In the genomic region with DNA sequence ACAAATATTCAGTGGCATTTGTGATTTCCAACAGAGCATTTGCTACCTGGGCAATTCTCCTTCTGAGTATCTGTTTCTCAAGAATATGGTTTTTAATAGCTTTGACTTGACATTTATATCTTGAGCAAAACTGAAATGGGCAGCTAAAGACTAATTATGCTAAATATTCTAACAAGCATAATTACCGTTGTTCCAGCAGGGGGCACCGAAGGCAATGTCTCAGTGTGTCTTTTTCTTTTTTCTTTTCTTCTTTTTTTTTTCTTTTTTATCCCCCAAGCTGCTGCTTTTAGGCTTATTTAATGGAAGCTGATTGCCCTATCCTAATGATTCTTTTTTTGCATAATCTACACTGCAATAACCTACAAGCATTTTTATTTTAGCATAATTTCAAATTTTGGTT, we compare ENCODE assay signal across 8 cellular contexts.
DNase-seq lines count a peak whose midpoint lies in the region; ATAC-seq and TF ChIP-seq lines count a peak whose summit lies in the region.

No MANE protein-coding gene starts in this region.

- H3K9me2 ChIP-seq in DOHH2 (replicated peaks; ENCODE audit: control insufficient read depth, low read length): no peaks in the 10 kb centered on the region
- H3K9me2 ChIP-seq in neural cell (ENCODE audit: insufficient read depth, low read length): no peaks in the 10 kb centered on the region

- no peak for TF ChIP-seq RAD21 in neural cell (conservative IDR thresholded peaks at IDR 0.05)

- H3K79me2 ChIP-seq in DOHH2 (ENCODE audit: control insufficient read depth, low read length) (no peaks in the 10 kb centered on the region), neural cell (replicated peaks; ENCODE audit: insufficient read depth, low read length) (no peaks in the 10 kb centered on the region)

- ATAC-seq in GM21737 (IDR thresholded peaks at IDR 0.05; ENCODE audit: unreplicated experiment) (no peak), HG02970 (IDR thresholded peaks at IDR 0.05; ENCODE audit: low FRiP score, unreplicated experiment) (no peak)

- in situ Hi-C loops in brain microvascular endothelial cell (cut with HindIII; ENCODE audit: low pct_ligation_motif_present, low sequenced_read_pairs): no loop called here

- H3K9me3 ChIP-seq in DOHH2 (ENCODE audit: control insufficient read depth, insufficient read depth, low read length) (no peaks in the 10 kb centered on the region), neural cell (ENCODE audit: low read length) (no peaks in the 10 kb centered on the region)

- H3K4me1 ChIP-seq in DOHH2 (ENCODE audit: control insufficient read depth, low read length): no peaks in the 10 kb centered on the region

- H3K9ac ChIP-seq in neural cell (ENCODE audit: low read length): no peak overlapping the region

- H3K27me3 ChIP-seq in DOHH2 (ENCODE audit: control insufficient read depth, low read length): no peaks in the 10 kb centered on the region
- no peaks in the 10 kb centered on the region for H3K27me3 ChIP-seq in brain microvascular endothelial cell (replicated peaks)
- no peaks in the 10 kb centered on the region for H3K27me3 ChIP-seq in neural cell (ENCODE audit: insufficient read depth, low read depth, low read length)

- H4K20me1 ChIP-seq in DOHH2 (ENCODE audit: control insufficient read depth, insufficient read depth, low read depth, low read length) (no peaks in the 10 kb centered on the region), neural cell (ENCODE audit: insufficient read depth) (no peaks in the 10 kb centered on the region)

- DNase-seq in NCI-H2171 treated with DMSO at 0.1 percent for 48 hours (lab: John Stamatoyannopoulos, UW) (peak; percentile 38), brain microvascular endothelial cell (peak; percentile 24), putamen (ENCODE audit: low spot score) (no peak)

- no peak for TF ChIP-seq EP300 in neural cell (conservative IDR thresholded peaks at IDR 0.05; ENCODE audit: poor library complexity, severe bottlenecking)

- TF ChIP-seq CTCF in 22Rv1 (IDR thresholded peaks at IDR 0.05) (peak; percentile 84), DOHH2 (IDR thresholded peaks at IDR 0.05; ENCODE audit: low read depth, low read length, poor library complexity, severe bottlenecking) (peak; percentile 59), brain microvascular endothelial cell (IDR thresholded peaks at IDR 0.05; ENCODE audit: low read depth, low read length, missing control alignments) (peak; percentile 74), neural cell (IDR thresholded peaks at IDR 0.05; ENCODE audit: poor library complexity, severe bottlenecking) (peak; percentile 56)

- H3K36me3 ChIP-seq in DOHH2 (ENCODE audit: control insufficient read depth, low read length) (no peaks in the 10 kb centered on the region), brain microvascular endothelial cell (replicated peaks) (no peaks in the 10 kb centered on the region), neural cell (ENCODE audit: insufficient read depth, low read length) (no peaks in the 10 kb centered on the region)

- no peak overlapping the region for H2AFZ ChIP-seq in neural cell (ENCODE audit: low read depth, low read length)

- H3F3A ChIP-seq in DOHH2 (ENCODE audit: control insufficient read depth, insufficient read depth) (no peaks in the 10 kb centered on the region), neural cell (ENCODE audit: insufficient read depth, low read length, poor library complexity, severe bottlenecking) (no peaks in the 10 kb centered on the region)

- H3K4me2 ChIP-seq in DOHH2 (ENCODE audit: low read length) (no peak overlapping the region), neural cell (ENCODE audit: low read length) (no peak overlapping the region)

- H3K4me3 ChIP-seq in DOHH2 (ENCODE audit: low read length) (no peak overlapping the region), brain microvascular endothelial cell (ENCODE audit: low read depth, low read length) (no peak overlapping the region), neural cell (ENCODE audit: low read length) (no peak overlapping the region)

- H3K27ac ChIP-seq in 22Rv1: no peak overlapping the region
- no peak overlapping the region for H3K27ac ChIP-seq in DOHH2 (ENCODE audit: low read depth, low read length)
- no peak overlapping the region for H3K27ac ChIP-seq in brain microvascular endothelial cell
- H3K27ac ChIP-seq in neural cell (ENCODE audit: low read length): peak overlapping the region; percentile 71

TF ChIP-seq in neural cell, 6 proteins besides CTCF, POLR2A, EP300 and RAD21:
- no peak for TF ChIP-seq SMC3 (conservative IDR thresholded peaks at IDR 0.05; ENCODE audit: poor library complexity)
- TF ChIP-seq MXI1 (conservative IDR thresholded peaks at IDR 0.05; ENCODE audit: poor library complexity, severe bottlenecking): no peak
- TF ChIP-seq EZH2 (IDR thresholded peaks at IDR 0.05; ENCODE audit: borderline replicate concordance, insufficient read depth, low read length, poor library complexity, severe bottlenecking): no peak
- TF ChIP-seq, protein P1, sequence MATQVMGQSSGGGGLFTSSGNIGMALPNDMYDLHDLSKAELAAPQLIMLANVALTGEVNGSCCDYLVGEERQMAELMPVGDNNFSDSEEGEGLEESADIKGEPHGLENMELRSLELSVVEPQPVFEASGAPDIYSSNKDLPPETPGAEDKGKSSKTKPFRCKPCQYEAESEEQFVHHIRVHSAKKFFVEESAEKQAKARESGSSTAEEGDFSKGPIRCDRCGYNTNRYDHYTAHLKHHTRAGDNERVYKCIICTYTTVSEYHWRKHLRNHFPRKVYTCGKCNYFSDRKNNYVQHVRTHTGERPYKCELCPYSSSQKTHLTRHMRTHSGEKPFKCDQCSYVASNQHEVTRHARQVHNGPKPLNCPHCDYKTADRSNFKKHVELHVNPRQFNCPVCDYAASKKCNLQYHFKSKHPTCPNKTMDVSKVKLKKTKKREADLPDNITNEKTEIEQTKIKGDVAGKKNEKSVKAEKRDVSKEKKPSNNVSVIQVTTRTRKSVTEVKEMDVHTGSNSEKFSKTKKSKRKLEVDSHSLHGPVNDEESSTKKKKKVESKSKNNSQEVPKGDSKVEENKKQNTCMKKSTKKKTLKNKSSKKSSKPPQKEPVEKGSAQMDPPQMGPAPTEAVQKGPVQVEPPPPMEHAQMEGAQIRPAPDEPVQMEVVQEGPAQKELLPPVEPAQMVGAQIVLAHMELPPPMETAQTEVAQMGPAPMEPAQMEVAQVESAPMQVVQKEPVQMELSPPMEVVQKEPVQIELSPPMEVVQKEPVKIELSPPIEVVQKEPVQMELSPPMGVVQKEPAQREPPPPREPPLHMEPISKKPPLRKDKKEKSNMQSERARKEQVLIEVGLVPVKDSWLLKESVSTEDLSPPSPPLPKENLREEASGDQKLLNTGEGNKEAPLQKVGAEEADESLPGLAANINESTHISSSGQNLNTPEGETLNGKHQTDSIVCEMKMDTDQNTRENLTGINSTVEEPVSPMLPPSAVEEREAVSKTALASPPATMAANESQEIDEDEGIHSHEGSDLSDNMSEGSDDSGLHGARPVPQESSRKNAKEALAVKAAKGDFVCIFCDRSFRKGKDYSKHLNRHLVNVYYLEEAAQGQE (IDR thresholded peaks at IDR 0.05; ENCODE audit: borderline replicate concordance): no peak
- no peak for TF ChIP-seq POLR2AphosphoS5 (IDR thresholded peaks at IDR 0.05)
- no peak for TF ChIP-seq TAF1 (IDR thresholded peaks at IDR 0.05; ENCODE audit: low read depth)
